In genomic region chr17:45247429-45248131, GRCh38 we compare ENCODE assay signal across 8 cellular contexts. TPM values are rescaled to one million over a fixed set of nuclear protein-coding genes. Genes with fewer than 3 reads are reported as not detected.
A peak's percentile ranks its signal among the peaks of the same experiment; 100 is the strongest.
DNase-seq lines count a peak whose midpoint lies in the region; ATAC-seq and TF ChIP-seq lines count a peak whose summit lies in the region.

No MANE protein-coding gene starts in this region.

- peak overlapping the region; percentile 91 for H3K4me3 Mint-ChIP-seq in neural progenitor cell

- H3K36me3 ChIP-seq in Panc1 (ENCODE audit: control insufficient read depth, insufficient read depth, low read length) (no peaks in the 10 kb centered on the region; the same call in 1 of the 2 replicates), neural progenitor cell (no peaks in the 10 kb centered on the region), suprapubic skin (peaks cover 20% of the 10 kb centered on the region)

- TF ChIP-seq CTCF in Panc1 (IDR thresholded peaks at IDR 0.05) = no peak
- TF ChIP-seq CTCF in fibroblast of pulmonary artery (IDR thresholded peaks at IDR 0.05; ENCODE audit: low read length, missing control alignments) = no peak
- no peak for TF ChIP-seq CTCF in neural progenitor cell (IDR thresholded peaks at IDR 0.05)
- no peak for TF ChIP-seq CTCF in suprapubic skin (IDR thresholded peaks at IDR 0.05)

- no peaks in the 10 kb centered on the region for H3K9me3 ChIP-seq in Panc1 (ENCODE audit: control insufficient read depth, insufficient read depth, low read depth, low read length)
- H3K9me3 ChIP-seq in neural progenitor cell (ENCODE audit: low read depth) = no peaks in the 10 kb centered on the region
- H3K9me3 ChIP-seq in suprapubic skin = no peaks in the 10 kb centered on the region

- no peak for TF ChIP-seq RAD21 in Ishikawa (IDR thresholded peaks at IDR 0.05; ENCODE audit: low read depth)

- H3K27me3 ChIP-seq in Panc1 (ENCODE audit: control insufficient read depth, insufficient read depth, low read length) = no peaks in the 10 kb centered on the region
- no peaks in the 10 kb centered on the region for H3K27me3 ChIP-seq in neural progenitor cell
- H3K27me3 ChIP-seq in suprapubic skin = no peaks in the 10 kb centered on the region

- DNase-seq in DMS 273 treated with DMSO at 0.1 percent for 48 hours (lab: John Stamatoyannopoulos, UW) (peak; percentile 89), Panc1 (ENCODE audit: low read depth, low spot score) (peak; percentile 46), fibroblast of pulmonary artery (ENCODE audit: low read depth) (peak; percentile 86), neural progenitor cell (ENCODE audit: low spot score) (peak; percentile 99), suprapubic skin (ENCODE audit: low spot score in 2 of 2) (peak; percentile 93 to 95)
- DNase-seq in activated T-helper 1 cell treated with anti-CD3 and anti-CD28 coated beads, Interleukin-2, amount 50 U/mL, for 16 hours (ENCODE audit: low read depth in 1 of 2, low spot score in 1 of 2) = peak; percentile 91 to 96

- H3K27ac ChIP-seq in Panc1 (ENCODE audit: low read length) (peak overlapping the region; percentile 84), neural progenitor cell (peak overlapping the region; percentile 65), suprapubic skin (peak overlapping the region; percentile 81)

- H3K4me1 Mint-ChIP-seq in neural progenitor cell = peaks cover 9% of the 10 kb centered on the region

- peaks cover 15% of the 10 kb centered on the region for H3F3A ChIP-seq in neural progenitor cell (ENCODE audit: low read depth)

- no peak for TF ChIP-seq POLR2A in suprapubic skin (IDR thresholded peaks at IDR 0.05)

- H2AFZ ChIP-seq in neural progenitor cell (replicated peaks) = peak overlapping the region; percentile 65

- H3K9ac ChIP-seq in neural progenitor cell = no peak overlapping the region

- peak overlapping the region; percentile 60 for H3K27ac Mint-ChIP-seq in neural progenitor cell

- H3K4me1 ChIP-seq in Panc1 (ENCODE audit: control insufficient read depth, insufficient read depth, low read length) (peaks cover 10% of the 10 kb centered on the region), neural progenitor cell (peaks cover 5% of the 10 kb centered on the region), suprapubic skin (peaks cover 28% of the 10 kb centered on the region)

- in situ Hi-C loops in Panc1 (cut with HindIII; ENCODE audit: low pct_unique_long_range_greater_than_20kb, low sequenced_read_pairs) = no loop called here

- peaks cover 16% of the 10 kb centered on the region for H3K79me2 ChIP-seq in neural progenitor cell (ENCODE audit: low read depth)

- peak overlapping the region; percentile 63 to 64 for H3K4me3 ChIP-seq in Panc1 (ENCODE audit: low read depth in 2 of 2, low read length in 2 of 2)
- peak overlapping the region; percentile 57 for H3K4me3 ChIP-seq in fibroblast of pulmonary artery (replicated peaks; ENCODE audit: low read depth, low read length)
- H3K4me3 ChIP-seq in neural progenitor cell = peak overlapping the region; percentile 77
- peak overlapping the region; percentile 64 for H3K4me3 ChIP-seq in suprapubic skin

- peaks cover 17% of the 10 kb centered on the region for H3K27me3 Mint-ChIP-seq in neural progenitor cell (ENCODE audit: insufficient read depth, low read depth)

- no peaks in the 10 kb centered on the region for H3K9me3 Mint-ChIP-seq in neural progenitor cell

- peak overlapping the region; percentile 72 for H3K4me2 ChIP-seq in neural progenitor cell

- intact Hi-C loops in Panc1 (cut with micrococcal nuclease; ENCODE audit: unreplicated experiment) = no loop called here

- H3K36me3 Mint-ChIP-seq in neural progenitor cell = no peaks in the 10 kb centered on the region

- peak; percentile 66 for ATAC-seq in GM21576 (IDR thresholded peaks at IDR 0.05; ENCODE audit: unreplicated experiment)
- peak; percentile 96 for ATAC-seq in Panc1

- POLR2A ChIA-PET in Panc1 (lab: Charles Lee) = no interaction called here

- CTCF ChIA-PET in Panc1 (lab: Charles Lee) = no interaction called here

- peaks cover 8% of the 10 kb centered on the region for H4K20me1 ChIP-seq in neural progenitor cell (ENCODE audit: low read depth)

- TF ChIP-seq EP300 in Ishikawa (IDR thresholded peaks at IDR 0.05; ENCODE audit: borderline replicate concordance) = 0 out of 2 replicates have a peak, but pooled peaks have one; percentile 13
- TF ChIP-seq EP300 in suprapubic skin (IDR thresholded peaks at IDR 0.05) = no peak

- BruUV-seq in Panc1 (replicated peaks; lab: Mats Ljungman, UMichigan) = no TSS peak

- WGBS in suprapubic skin = under 1% methylated on average over 20 of the region's 61 CpGs

TF ChIP-seq in Ishikawa, 13 proteins besides CTCF, POLR2A, EP300 and RAD21:
- TF ChIP-seq NFIC (IDR thresholded peaks at IDR 0.05) (peak; percentile 29; the same call in 1 of the 2 replicates), YY1 (IDR thresholded peaks at IDR 0.05; ENCODE audit: low read depth) (no peak; the same call in 1 of the 2 replicates), FOXM1 (IDR thresholded peaks at IDR 0.05; ENCODE audit: borderline replicate concordance, low read depth) (no peak), TAF1 (IDR thresholded peaks at IDR 0.05; ENCODE audit: low read depth) (peak; percentile 63; the same call in 1 of the 2 replicates), EGR1 (IDR thresholded peaks at IDR 0.05) (peak; percentile 62; the same call in 1 of the 2 replicates), TCF12 (IDR thresholded peaks at IDR 0.05; ENCODE audit: low read depth) (no peak; the same call in 1 of the 2 replicates), CREB1 (IDR thresholded peaks at IDR 0.05; ENCODE audit: low read depth) (peak; percentile 98), TEAD4 (IDR thresholded peaks at IDR 0.05) (peak; percentile 7), CEBPB (IDR thresholded peaks at IDR 0.05) (no peak), ZBTB7A (IDR thresholded peaks at IDR 0.05; ENCODE audit: low read depth) (no peak; the same call in 1 of the 2 replicates)
- TF ChIP-seq, protein P1, sequence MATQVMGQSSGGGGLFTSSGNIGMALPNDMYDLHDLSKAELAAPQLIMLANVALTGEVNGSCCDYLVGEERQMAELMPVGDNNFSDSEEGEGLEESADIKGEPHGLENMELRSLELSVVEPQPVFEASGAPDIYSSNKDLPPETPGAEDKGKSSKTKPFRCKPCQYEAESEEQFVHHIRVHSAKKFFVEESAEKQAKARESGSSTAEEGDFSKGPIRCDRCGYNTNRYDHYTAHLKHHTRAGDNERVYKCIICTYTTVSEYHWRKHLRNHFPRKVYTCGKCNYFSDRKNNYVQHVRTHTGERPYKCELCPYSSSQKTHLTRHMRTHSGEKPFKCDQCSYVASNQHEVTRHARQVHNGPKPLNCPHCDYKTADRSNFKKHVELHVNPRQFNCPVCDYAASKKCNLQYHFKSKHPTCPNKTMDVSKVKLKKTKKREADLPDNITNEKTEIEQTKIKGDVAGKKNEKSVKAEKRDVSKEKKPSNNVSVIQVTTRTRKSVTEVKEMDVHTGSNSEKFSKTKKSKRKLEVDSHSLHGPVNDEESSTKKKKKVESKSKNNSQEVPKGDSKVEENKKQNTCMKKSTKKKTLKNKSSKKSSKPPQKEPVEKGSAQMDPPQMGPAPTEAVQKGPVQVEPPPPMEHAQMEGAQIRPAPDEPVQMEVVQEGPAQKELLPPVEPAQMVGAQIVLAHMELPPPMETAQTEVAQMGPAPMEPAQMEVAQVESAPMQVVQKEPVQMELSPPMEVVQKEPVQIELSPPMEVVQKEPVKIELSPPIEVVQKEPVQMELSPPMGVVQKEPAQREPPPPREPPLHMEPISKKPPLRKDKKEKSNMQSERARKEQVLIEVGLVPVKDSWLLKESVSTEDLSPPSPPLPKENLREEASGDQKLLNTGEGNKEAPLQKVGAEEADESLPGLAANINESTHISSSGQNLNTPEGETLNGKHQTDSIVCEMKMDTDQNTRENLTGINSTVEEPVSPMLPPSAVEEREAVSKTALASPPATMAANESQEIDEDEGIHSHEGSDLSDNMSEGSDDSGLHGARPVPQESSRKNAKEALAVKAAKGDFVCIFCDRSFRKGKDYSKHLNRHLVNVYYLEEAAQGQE (IDR thresholded peaks at IDR 0.05; ENCODE audit: low read depth) = 0 out of 2 replicates have a peak, but pooled peaks have one; percentile 11
- TF ChIP-seq, protein P2, sequence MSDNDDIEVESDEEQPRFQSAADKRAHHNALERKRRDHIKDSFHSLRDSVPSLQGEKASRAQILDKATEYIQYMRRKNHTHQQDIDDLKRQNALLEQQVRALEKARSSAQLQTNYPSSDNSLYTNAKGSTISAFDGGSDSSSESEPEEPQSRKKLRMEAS (IDR thresholded peaks at IDR 0.05) = peak; percentile 81
- TF ChIP-seq, protein P3, sequence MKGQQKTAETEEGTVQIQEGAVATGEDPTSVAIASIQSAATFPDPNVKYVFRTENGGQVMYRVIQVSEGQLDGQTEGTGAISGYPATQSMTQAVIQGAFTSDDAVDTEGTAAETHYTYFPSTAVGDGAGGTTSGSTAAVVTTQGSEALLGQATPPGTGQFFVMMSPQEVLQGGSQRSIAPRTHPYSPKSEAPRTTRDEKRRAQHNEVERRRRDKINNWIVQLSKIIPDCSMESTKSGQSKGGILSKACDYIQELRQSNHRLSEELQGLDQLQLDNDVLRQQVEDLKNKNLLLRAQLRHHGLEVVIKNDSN (IDR thresholded peaks at IDR 0.05) = peak; percentile 61

RNA-seq across cellular contexts. Expression of gene SPATA32, which starts 14.3 kb away (rescaled TPM):
- total RNA-seq in Panc1 (2021; ENCODE audit: unreplicated experiment) (0.26 TPM), neural progenitor cell (ENCODE audit: low replicate concordance) (not detected in 2 replicates), suprapubic skin (not detected)
- 0.17 TPM for polyA plus RNA-seq in Panc1 (2012; ENCODE audit: insufficient read length)

RNA-seq across cellular contexts. Expression of gene FMNL1, which starts 25.9 kb away (rescaled TPM):
- total RNA-seq in Panc1 (2021; ENCODE audit: unreplicated experiment) = 20.0 TPM
- polyA plus RNA-seq in Panc1 (2012; ENCODE audit: insufficient read length) = 23.8 TPM
- total RNA-seq in neural progenitor cell (ENCODE audit: low replicate concordance) = 2.0 and 2.4 TPM in 2 replicates
- 10 to 100 TPM in 1 of 4 donors, 1 to 10 TPM in 3; 5.9 to 14.6 (median 8.0) TPM for total RNA-seq in suprapubic skin

Comparison
In these comparisons a context has a peak if more than half of its experiments do, and no peak if none do; other contexts are left out.
1. Peak in every context shown above with its lines: DNase-seq, ATAC-seq, H3K4me3 ChIP-seq and H3K27ac ChIP-seq.
2. DNase-seq: peak in every context shown above with its lines; median percentile 99 in neural progenitor cell; 94 in suprapubic skin; 94 in activated T-helper 1 cell treated with anti-CD3 and anti-CD28 coated beads, Interleukin-2, amount 50 U/mL, for 16 hours; 89 in DMS 273 treated with DMSO at 0.1 percent for 48 hours; 86 in fibroblast of pulmonary artery; 46 in Panc1.